ENCODE assay signal across 8 cellular contexts in the genomic region with DNA sequence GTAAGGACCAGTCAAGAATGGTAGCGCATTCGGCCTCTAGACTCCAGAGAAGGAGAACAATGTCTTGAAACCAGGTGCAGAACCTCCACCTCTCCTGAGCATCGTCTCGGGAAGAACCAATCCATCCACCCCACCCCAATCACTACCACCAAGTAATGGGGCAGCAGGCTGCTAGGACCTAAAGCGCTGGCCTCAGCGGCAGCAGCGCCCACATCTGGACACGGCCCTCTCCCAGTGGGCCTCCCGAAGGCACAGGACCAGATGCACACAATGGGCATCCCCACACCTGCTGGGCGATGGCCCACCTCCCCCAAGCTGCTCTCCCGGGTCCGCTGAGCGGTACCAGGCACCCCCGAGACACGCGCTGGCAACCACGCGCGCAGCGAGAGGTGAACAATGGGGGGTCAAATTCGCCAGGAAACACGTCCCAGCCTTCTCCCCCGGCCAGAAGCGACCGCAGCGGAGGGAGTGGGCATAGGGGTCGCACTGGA. TPM values are rescaled to one million over a fixed set of nuclear protein-coding genes. Genes with fewer than 3 reads are reported as not detected.
DNase-seq lines count a peak whose midpoint lies in the region; ATAC-seq and TF ChIP-seq lines count a peak whose summit lies in the region.

No MANE protein-coding gene starts in this region.

- peak overlapping the region; percentile 92 for H3K4me3 ChIP-seq in parathyroid adenoma (ENCODE audit: low read depth, low read length)

- H3K27me3 ChIP-seq in parathyroid adenoma (ENCODE audit: control insufficient read depth, insufficient read depth, low read length) = no peaks in the 10 kb centered on the region

- no peaks in the 10 kb centered on the region for H3K9me3 ChIP-seq in parathyroid adenoma (ENCODE audit: control insufficient read depth, low read length)

- peak overlapping the region; percentile 82 for H2AFZ ChIP-seq in parathyroid adenoma

- TF ChIP-seq CTCF in parathyroid adenoma (IDR thresholded peaks at IDR 0.05) = peak; percentile 6

- peak overlapping the region; percentile 46 for H3K4me2 ChIP-seq in parathyroid adenoma (ENCODE audit: low read length)

- no peaks in the 10 kb centered on the region for H3K9me3 Mint-ChIP-seq in activated CD4-positive, alpha-beta T cell treated with anti-CD3 and anti-CD28 coated beads, Interleukin-2, amount 10 ng/mL, durations not matched to agents 24 days and 14 days
- no peaks in the 10 kb centered on the region for H3K9me3 Mint-ChIP-seq in activated T-cell treated with anti-CD3 and anti-CD28 coated beads, Interleukin-2, amount 50 U/mL, for 72 hours

- no peak for DNase-seq in activated CD4-positive, alpha-beta T cell treated with anti-CD3 and anti-CD28 coated beads, Interleukin-2, amount 10 ng/mL, durations not matched to agents 24 days and 14 days
- no peak for DNase-seq in activated CD4-positive, alpha-beta T cell treated with anti-CD3 and anti-CD28 coated beads, Interleukin-2, amount 50 U/mL, for 4 hours
- no peak for DNase-seq in activated T-cell treated with anti-CD3 and anti-CD28 coated beads, Interleukin-2, amount 50 U/mL, for 72 hours
- DNase-seq in left cardiac atrium (peak; percentile 38), DMS114 treated with DMSO at 0.1 percent for 48 hours (lab: John Stamatoyannopoulos, UW; ENCODE audit: unreplicated experiment) (no peak), MV-4-11 (lab: John Stamatoyannopoulos, UW) (no peak), T-helper 9 cell (no peak)

- no peak for ATAC-seq in activated T-cell treated with anti-CD3 and anti-CD28 coated beads, Interleukin-2, amount 50 U/mL, for 72 hours (replicated peaks in 1 of 2)
- ATAC-seq in left cardiac atrium = peak; percentile 73 to 78

- H3K4me3 Mint-ChIP-seq in activated CD4-positive, alpha-beta T cell treated with anti-CD3 and anti-CD28 coated beads, Interleukin-2, amount 10 ng/mL, durations not matched to agents 24 days and 14 days = peak overlapping the region; percentile 21
- peak overlapping the region; percentile 43 to 55 for H3K4me3 Mint-ChIP-seq in activated T-cell treated with anti-CD3 and anti-CD28 coated beads, Interleukin-2, amount 50 U/mL, for 72 hours

- H3K27ac Mint-ChIP-seq in activated CD4-positive, alpha-beta T cell treated with anti-CD3 and anti-CD28 coated beads, Interleukin-2, amount 10 ng/mL, durations not matched to agents 24 days and 14 days = no peak overlapping the region
- no peak overlapping the region for H3K27ac Mint-ChIP-seq in activated T-cell treated with anti-CD3 and anti-CD28 coated beads, Interleukin-2, amount 50 U/mL, for 72 hours

- peak overlapping the region; percentile 43 for H3K27ac ChIP-seq in parathyroid adenoma

- H3K79me2 ChIP-seq in parathyroid adenoma = no peaks in the 10 kb centered on the region

- H3K9ac ChIP-seq in parathyroid adenoma = no peak overlapping the region

- intact Hi-C loops in activated CD4-positive, alpha-beta T cell treated with anti-CD3 and anti-CD28 coated beads, Interleukin-2, amount 10 ng/mL, durations not matched to agents 24 days and 14 days (cut with micrococcal nuclease) = no loop called here
- intact Hi-C loops in left cardiac atrium (cut with DNase I) = loop anchor here (5.0 to 10.0 kb wide), 2 partner anchors 118 to 140 kb away; no protein-coding TSS in a partner anchor

- peaks cover 54% of the 10 kb centered on the region for H3K27me3 Mint-ChIP-seq in activated CD4-positive, alpha-beta T cell treated with anti-CD3 and anti-CD28 coated beads, Interleukin-2, amount 10 ng/mL, durations not matched to agents 24 days and 14 days
- peaks cover 39% of the 10 kb centered on the region for H3K27me3 Mint-ChIP-seq in activated T-cell treated with anti-CD3 and anti-CD28 coated beads, Interleukin-2, amount 50 U/mL, for 72 hours (ENCODE audit: low read depth)

- no peaks in the 10 kb centered on the region for H3K36me3 ChIP-seq in parathyroid adenoma (ENCODE audit: control insufficient read depth, insufficient read depth, low read length)

- H3K36me3 Mint-ChIP-seq in activated CD4-positive, alpha-beta T cell treated with anti-CD3 and anti-CD28 coated beads, Interleukin-2, amount 10 ng/mL, durations not matched to agents 24 days and 14 days (ENCODE audit: low read depth) = peaks cover 2% of the 10 kb centered on the region
- H3K36me3 Mint-ChIP-seq in activated T-cell treated with anti-CD3 and anti-CD28 coated beads, Interleukin-2, amount 50 U/mL, for 72 hours (ENCODE audit: insufficient read depth in 2 of 2) = peaks cover 3 to 6% of the 10 kb centered on the region in 2 donors

- peaks cover 6% of the 10 kb centered on the region for H3K4me1 Mint-ChIP-seq in activated CD4-positive, alpha-beta T cell treated with anti-CD3 and anti-CD28 coated beads, Interleukin-2, amount 10 ng/mL, durations not matched to agents 24 days and 14 days
- peaks cover 9% of the 10 kb centered on the region for H3K4me1 Mint-ChIP-seq in activated T-cell treated with anti-CD3 and anti-CD28 coated beads, Interleukin-2, amount 50 U/mL, for 72 hours (ENCODE audit: low read depth)

- H3K4me1 ChIP-seq in parathyroid adenoma = peaks cover 4% of the 10 kb centered on the region

RNA-seq across cellular contexts. Expression of a gene that starts 0.6 kb away (rescaled TPM):
- total RNA-seq in activated CD4-positive, alpha-beta T cell treated with anti-CD3 and anti-CD28 coated beads, Interleukin-2, amount 10 ng/mL, durations not matched to agents 24 days and 14 days = not detected in 2 replicates
- total RNA-seq in activated T-cell treated with anti-CD3 and anti-CD28 coated beads, Interleukin-2, amount 50 U/mL, for 72 hours = not detected
- total RNA-seq in left cardiac atrium = 1 to 10 TPM; 4.3 to 7.0 TPM

Comparison
In these comparisons a context has a peak if more than half of its experiments do, and no peak if none do; other contexts are left out.
1. ATAC-seq: peak in left cardiac atrium (2 of 2); none in activated T-cell treated with anti-CD3 and anti-CD28 coated beads, Interleukin-2, amount 50 U/mL, for 72 hours (0 of 2).